In the genomic region with DNA sequence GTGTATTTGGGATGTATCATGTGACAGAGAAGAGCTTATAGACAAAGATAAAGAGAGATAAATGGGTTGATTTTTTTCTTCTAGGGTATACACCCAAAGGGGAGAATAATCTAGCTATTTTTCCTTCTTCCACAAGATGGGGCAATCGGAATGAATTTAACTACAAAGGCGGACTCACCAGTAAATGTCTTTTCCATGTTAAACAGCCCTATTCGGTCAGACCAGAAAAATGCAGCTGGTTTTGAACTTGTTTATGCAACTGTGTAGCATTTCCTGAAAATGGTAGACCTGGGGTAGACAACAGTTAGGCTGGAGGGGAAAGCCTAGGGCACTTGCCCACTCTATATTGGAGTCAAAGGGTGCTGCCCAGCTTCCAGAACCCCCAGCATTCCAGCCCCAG, we compare ENCODE assay signal across 8 cellular contexts.
A peak's percentile ranks its signal among the peaks of the same experiment; 100 is the strongest.
DNase-seq lines count a peak whose midpoint lies in the region; ATAC-seq and TF ChIP-seq lines count a peak whose summit lies in the region.

No MANE protein-coding gene starts in this region.

- H3K4me3 Mint-ChIP-seq in neural progenitor cell, result no peak overlapping the region
- no peak overlapping the region for H3K4me3 Mint-ChIP-seq in activated T-cell treated with anti-CD3 and anti-CD28 coated beads, Interleukin-2, amount 50 U/mL, for 72 hours

- CTCF ChIA-PET in OCI-LY7 (lab: Charles Lee; ENCODE audit: unreplicated experiment), result no interaction called here

- BruUV-seq in OCI-LY7 (replicated peaks; lab: Mats Ljungman, UMichigan), result no TSS peak

- no peaks in the 10 kb centered on the region for H3K27me3 Mint-ChIP-seq in neural progenitor cell (ENCODE audit: insufficient read depth, low read depth)
- no peaks in the 10 kb centered on the region for H3K27me3 Mint-ChIP-seq in activated T-cell treated with anti-CD3 and anti-CD28 coated beads, Interleukin-2, amount 50 U/mL, for 72 hours (ENCODE audit: low read depth)

- no peaks in the 10 kb centered on the region for H3K9me3 ChIP-seq in neural progenitor cell (ENCODE audit: low read depth)
- no peaks in the 10 kb centered on the region for H3K9me3 ChIP-seq in effector memory CD4-positive, alpha-beta T cell (ENCODE audit: control insufficient read depth, low read length)
- no peaks in the 10 kb centered on the region for H3K9me3 ChIP-seq in OCI-LY7 (ENCODE audit: low read length)

- no peaks in the 10 kb centered on the region for H3K4me1 Mint-ChIP-seq in neural progenitor cell
- H3K4me1 Mint-ChIP-seq in activated T-cell treated with anti-CD3 and anti-CD28 coated beads, Interleukin-2, amount 50 U/mL, for 72 hours (ENCODE audit: low read depth), result no peaks in the 10 kb centered on the region

- no peaks in the 10 kb centered on the region for H3F3A ChIP-seq in neural progenitor cell (ENCODE audit: low read depth)

- H3K36me3 ChIP-seq in neural progenitor cell (no peaks in the 10 kb centered on the region), OCI-LY7 (ENCODE audit: insufficient read depth, low read length) (no peaks in the 10 kb centered on the region)
- H3K36me3 ChIP-seq in effector memory CD4-positive, alpha-beta T cell (ENCODE audit: control insufficient read depth, insufficient read depth, low read length), result no peaks in the 10 kb centered on the region

- TF ChIP-seq CTCF in choroid plexus epithelial cell (conservative IDR thresholded peaks at IDR 0.05; ENCODE audit: low read depth, low read length) (no peak), neural progenitor cell (IDR thresholded peaks at IDR 0.05) (peak; percentile 69), OCI-LY7 (conservative IDR thresholded peaks at IDR 0.05; ENCODE audit: low read length) (no peak)

- DNase-seq in ELR (ENCODE audit: low read depth), result peak; percentile 17
- DNase-seq in NCI-H2196 (lab: John Stamatoyannopoulos, UW; ENCODE audit: unreplicated experiment), result peak; percentile 49
- DNase-seq in choroid plexus epithelial cell (ENCODE audit: low read depth), result peak; percentile 12
- DNase-seq in neural progenitor cell (ENCODE audit: low spot score), result peak; percentile 59
- DNase-seq in effector memory CD4-positive, alpha-beta T cell, result no peak
- no peak for DNase-seq in activated T-cell treated with anti-CD3 and anti-CD28 coated beads, Interleukin-2, amount 50 U/mL, for 72 hours
- no peak for DNase-seq in OCI-LY7 (ENCODE audit: low spot score)

- H3K27ac Mint-ChIP-seq in neural progenitor cell, result no peak overlapping the region
- no peak overlapping the region for H3K27ac Mint-ChIP-seq in activated T-cell treated with anti-CD3 and anti-CD28 coated beads, Interleukin-2, amount 50 U/mL, for 72 hours

- no peaks in the 10 kb centered on the region for H3K36me3 Mint-ChIP-seq in neural progenitor cell
- peaks cover 0 to 2% of the 10 kb centered on the region in 2 donors for H3K36me3 Mint-ChIP-seq in activated T-cell treated with anti-CD3 and anti-CD28 coated beads, Interleukin-2, amount 50 U/mL, for 72 hours (ENCODE audit: insufficient read depth in 2 of 2)

- no peak for ATAC-seq in activated T-cell treated with anti-CD3 and anti-CD28 coated beads, Interleukin-2, amount 50 U/mL, for 72 hours (replicated peaks in 1 of 2)
- no peak for ATAC-seq in GM18873 (IDR thresholded peaks at IDR 0.05; ENCODE audit: low FRiP score, unreplicated experiment)

- H3K27ac ChIP-seq in neural progenitor cell, result no peak overlapping the region
- no peak overlapping the region for H3K27ac ChIP-seq in effector memory CD4-positive, alpha-beta T cell (ENCODE audit: insufficient read depth, low read length, poor library complexity, severe bottlenecking)
- no peak overlapping the region for H3K27ac ChIP-seq in OCI-LY7 (ENCODE audit: low read depth, low read length, poor library complexity, severe bottlenecking)

- intact Hi-C loops in OCI-LY7 (cut with micrococcal nuclease; ENCODE audit: unreplicated experiment), result no loop called here

- H2AFZ ChIP-seq in neural progenitor cell (replicated peaks) (no peak overlapping the region), OCI-LY7 (ENCODE audit: low read length) (no peak overlapping the region)

- no peaks in the 10 kb centered on the region for H3K27me3 ChIP-seq in neural progenitor cell
- H3K27me3 ChIP-seq in effector memory CD4-positive, alpha-beta T cell (replicated peaks; ENCODE audit: control insufficient read depth, insufficient read depth, low read length, poor library complexity, severe bottlenecking), result no peaks in the 10 kb centered on the region

- H3K9ac ChIP-seq in neural progenitor cell, result no peak overlapping the region

- H3K79me2 ChIP-seq in neural progenitor cell (ENCODE audit: low read depth) (no peaks in the 10 kb centered on the region), OCI-LY7 (ENCODE audit: insufficient read depth, low read depth, low read length) (no peaks in the 10 kb centered on the region)

- H4K20me1 ChIP-seq in neural progenitor cell (ENCODE audit: low read depth) (no peaks in the 10 kb centered on the region), OCI-LY7 (ENCODE audit: insufficient read depth, low read length) (no peaks in the 10 kb centered on the region)

- no peak overlapping the region for H3K4me3 ChIP-seq in choroid plexus epithelial cell (ENCODE audit: low read depth, low read length)
- no peak overlapping the region for H3K4me3 ChIP-seq in neural progenitor cell
- no peak overlapping the region for H3K4me3 ChIP-seq in effector memory CD4-positive, alpha-beta T cell (ENCODE audit: insufficient read depth, low read depth, low read length, poor library complexity, severe bottlenecking)
- no peak overlapping the region for H3K4me3 ChIP-seq in OCI-LY7 (ENCODE audit: low read depth, low read length, poor library complexity, severe bottlenecking)

- H3K4me1 ChIP-seq in neural progenitor cell (peaks cover 3% of the 10 kb centered on the region), OCI-LY7 (ENCODE audit: insufficient read depth, low read length, poor library complexity, severe bottlenecking) (no peaks in the 10 kb centered on the region)
- no peaks in the 10 kb centered on the region for H3K4me1 ChIP-seq in effector memory CD4-positive, alpha-beta T cell (ENCODE audit: control insufficient read depth, insufficient read depth, low read length, poor library complexity, severe bottlenecking)

- no peaks in the 10 kb centered on the region for H3K9me2 ChIP-seq in OCI-LY7 (ENCODE audit: insufficient read depth, low read length)

- POLR2A ChIA-PET in OCI-LY7 (lab: Charles Lee), result no interaction called here

- H3K4me2 ChIP-seq in neural progenitor cell (no peak overlapping the region), OCI-LY7 (ENCODE audit: low read length) (no peak overlapping the region)

- peaks cover 3% of the 10 kb centered on the region for H3K9me3 Mint-ChIP-seq in neural progenitor cell
- peaks cover 2 to 3% of the 10 kb centered on the region in 2 donors for H3K9me3 Mint-ChIP-seq in activated T-cell treated with anti-CD3 and anti-CD28 coated beads, Interleukin-2, amount 50 U/mL, for 72 hours

Comparison
In these comparisons a context has a peak if more than half of its experiments do, and no peak if none do; other contexts are left out.
1. DNase-seq: peak in ELR (single experiment), NCI-H2196 (single experiment), choroid plexus epithelial cell (single experiment) and neural progenitor cell (single experiment); none in effector memory CD4-positive, alpha-beta T cell (0 of 3), activated T-cell treated with anti-CD3 and anti-CD28 coated beads, Interleukin-2, amount 50 U/mL, for 72 hours (0 of 2) and OCI-LY7 (single experiment).